In the genomic region with DNA sequence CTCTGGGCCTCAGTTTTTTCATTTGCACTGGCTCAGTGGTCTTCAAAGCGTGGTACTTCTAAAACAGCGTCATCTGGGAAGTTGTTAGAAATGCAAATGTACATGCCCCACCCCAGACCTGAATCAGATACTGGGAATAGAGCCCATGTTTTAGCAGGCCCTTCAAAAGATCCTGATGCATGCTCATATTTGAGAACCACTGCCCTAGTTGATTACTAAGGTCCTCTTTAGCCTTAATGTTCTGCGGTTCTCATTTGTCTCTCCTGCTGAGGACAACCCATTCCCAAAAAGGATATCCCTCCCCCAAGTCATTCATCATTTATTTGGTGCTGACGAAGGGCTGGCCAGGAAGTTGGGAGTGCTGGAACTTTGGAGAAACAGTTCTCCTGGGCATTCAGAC, we compare ENCODE assay signal across 17 cellular contexts.
A peak's percentile ranks its signal among the peaks of the same experiment; 100 is the strongest.
DNase-seq lines count a peak whose midpoint lies in the region; ATAC-seq and TF ChIP-seq lines count a peak whose summit lies in the region.
"Had no signal": no experiment of that assay in that cellular context is flagged by ENCODE, and none has a peak within 500 bp of the region (broad histone marks: within the 10 kb centered on the region; RNA-seq: fewer than 3 reads in every experiment).

No MANE protein-coding gene starts in this region.

- H3K27ac ChIP-seq in mammary epithelial cell (ENCODE audit: insufficient read depth, low read depth, low read length) (peak overlapping the region; percentile 24), muscle layer of duodenum (ENCODE audit: low read length) (peak overlapping the region; percentile 67), dorsolateral prefrontal cortex (no peak overlapping the region), stomach (peak overlapping the region in 2 of 5 donors; percentile 20 to 39)
- H3K27ac ChIP-seq: SK-N-MC had no signal

- TF ChIP-seq CTCF in mammary epithelial cell (conservative IDR thresholded peaks at IDR 0.05 in 1 of 2, IDR thresholded peaks at IDR 0.05 in 1 of 2; ENCODE audit: extremely low read depth in 1 of 2, insufficient read depth in 1 of 2, low read depth in 1 of 2, low read length in 2 of 2) = no peak
- TF ChIP-seq CTCF in dorsolateral prefrontal cortex (IDR thresholded peaks at IDR 0.05 in 54 of 56, conservative IDR thresholded peaks at IDR 0.05 in 2 of 56; ENCODE audit: low read depth in 1 of 56, partially characterized antibody in 56 of 56) = no peak
- no peak for TF ChIP-seq CTCF in stomach (IDR thresholded peaks at IDR 0.05)

- H3K9ac ChIP-seq in mammary epithelial cell (ENCODE audit: insufficient read depth, low read length) = no peak overlapping the region

- no peaks in the 10 kb centered on the region for H4K20me1 ChIP-seq in mammary epithelial cell (ENCODE audit: insufficient read depth, low read length)

- no peak for TF ChIP-seq EP300 in stomach (IDR thresholded peaks at IDR 0.05)

- no peak for ATAC-seq in GM18909 (IDR thresholded peaks at IDR 0.05; ENCODE audit: poor library complexity, unreplicated experiment)
- no peak for ATAC-seq in left ventricle myocardium superior
- ATAC-seq: GM23338; stimulated activated naive CD8-positive, alpha-beta T cell treated with anti-CD3 and anti-CD28 coated beads, Interleukin-15, amount 100 ng/mL, for 72 hours had no signal

- no peaks in the 10 kb centered on the region for H3K27me3 ChIP-seq in MG63
- H3K27me3 ChIP-seq in mammary epithelial cell (ENCODE audit: insufficient read depth, low read length) = no peaks in the 10 kb centered on the region
- no peaks in the 10 kb centered on the region for H3K27me3 ChIP-seq in muscle layer of duodenum (ENCODE audit: low read depth, low read length)
- H3K27me3 ChIP-seq in dorsolateral prefrontal cortex = no peaks in the 10 kb centered on the region
- H3K27me3 ChIP-seq in stomach = no peaks in the 10 kb centered on the region

- intact Hi-C loops in mammary epithelial cell (cut with micrococcal nuclease) = no loop called here
- intact Hi-C loops in left ventricle myocardium superior (cut with micrococcal nuclease) = no loop called here
- intact Hi-C loops in dorsolateral prefrontal cortex (cut with DNase I) = no loop called here
- intact Hi-C loops in stomach (cut with DNase I; ENCODE audit: low total_unique reads) = no loop called here

- in situ Hi-C loops in mammary epithelial cell (cut with MboI; ENCODE audit: low sequenced_read_pairs in 2 of 2) = no loop called here

- H3K9me3 ChIP-seq in MG63 (no peaks in the 10 kb centered on the region), mammary epithelial cell (replicated peaks; ENCODE audit: insufficient read depth, low read length) (no peaks in the 10 kb centered on the region), muscle layer of duodenum (ENCODE audit: control insufficient read depth in 1 of 2, low read length in 2 of 2) (no peaks in the 10 kb centered on the region), stomach (no peaks in the 10 kb centered on the region)

- TF ChIP-seq POLR2A in stomach (IDR thresholded peaks at IDR 0.05) = no peak

- peak overlapping the region; percentile 9 for H2AFZ ChIP-seq in mammary epithelial cell (ENCODE audit: low read depth, low read length)
- H2AFZ ChIP-seq: GM23338 had no signal

- BruUV-seq in mammary epithelial cell (replicated peaks; lab: Mats Ljungman, UMichigan) = no TSS peak

- H3K4me1 ChIP-seq in mammary epithelial cell (ENCODE audit: insufficient read depth, low read length) = peaks cover 11% of the 10 kb centered on the region
- H3K4me1 ChIP-seq in muscle layer of duodenum (ENCODE audit: control insufficient read depth in 1 of 2, insufficient read depth in 2 of 2, low read length in 2 of 2) = peaks cover 0 to 5% of the 10 kb centered on the region in 2 donors
- no peaks in the 10 kb centered on the region for H3K4me1 ChIP-seq in stomach

- H3K4me2 ChIP-seq in mammary epithelial cell (ENCODE audit: insufficient read depth, low read depth, low read length) = no peak overlapping the region
- H3K4me2 ChIP-seq: GM23338 had no signal

- DNase-seq in AG20443 (ENCODE audit: low spot score) = peak; percentile 59
- peak; percentile 70 for DNase-seq in MG63
- DNase-seq in mammary epithelial cell = peak; percentile 35
- DNase-seq in left ventricle myocardium superior = no peak
- no peak for DNase-seq in dorsolateral prefrontal cortex
- no peak for DNase-seq in stomach
- DNase-seq: activated CD4-positive, alpha-beta T cell treated with anti-CD3 and anti-CD28 coated beads for 48 hours; activated naive CD4-positive, alpha-beta T cell; GDM1; NCI-H1092; NCI-H2081 treated with DMSO at 0.1 percent for 48 hours; NCI-H524; stimulated activated naive CD8-positive, alpha-beta T cell treated with anti-CD3 and anti-CD28 coated beads, Interleukin-15, amount 100 ng/mL, for 72 hours had no signal

- WGBS in mammary epithelial cell (ENCODE audit: low coverage, missing lambda C conversion rate) = 42% methylated on average over 4 of the region's 4 CpGs
- WGBS in stomach, 5 donors = 59 to 71% (median 64%) methylated on average over 4 of the region's 4 CpGs

- dilution Hi-C loops in mammary epithelial cell (cut with HindIII; ENCODE audit: low sequenced_read_pairs) = no loop called here

- no peaks in the 10 kb centered on the region for H3K79me2 ChIP-seq in mammary epithelial cell (ENCODE audit: insufficient read depth, low read length)

- H3K4me3 ChIP-seq in MG63 (no peak overlapping the region), mammary epithelial cell (replicated peaks in 1 of 3; ENCODE audit: insufficient read depth in 1 of 3, low read depth in 2 of 3, low read length in 3 of 3) (no peak overlapping the region), muscle layer of duodenum (ENCODE audit: low read depth in 1 of 2, low read length in 2 of 2) (no peak overlapping the region), dorsolateral prefrontal cortex (no peak overlapping the region), stomach (no peak overlapping the region)
- H3K4me3 ChIP-seq: GM23338, SK-N-MC had no signal

- no peaks in the 10 kb centered on the region for H3K36me3 ChIP-seq in MG63
- H3K36me3 ChIP-seq in mammary epithelial cell (ENCODE audit: insufficient read depth, low read length) = no peaks in the 10 kb centered on the region
- no peaks in the 10 kb centered on the region for H3K36me3 ChIP-seq in muscle layer of duodenum (ENCODE audit: control insufficient read depth in 1 of 2, insufficient read depth in 2 of 2, low read length in 2 of 2)
- H3K36me3 ChIP-seq in stomach = no peaks in the 10 kb centered on the region

- CTCF ChIA-PET in mammary epithelial cell (lab: Charles Lee; ENCODE audit: low non-redundant PET) = no interaction called here

Comparison
In these comparisons a context has a peak if more than half of its experiments do, and no peak if none do; other contexts are left out.
1. DNase-seq: peak in AG20443 (single experiment), MG63 (single experiment) and mammary epithelial cell (single experiment); none in left ventricle myocardium superior (single experiment), dorsolateral prefrontal cortex (0 of 10) and stomach (single experiment).
2. H3K27ac ChIP-seq: peak in mammary epithelial cell (single experiment) and muscle layer of duodenum (single experiment); none in dorsolateral prefrontal cortex (0 of 59).